ENCODE assay signal across 10 cellular contexts in genomic region chr1:160639652-160640051, GRCh38. TPM values are rescaled to one million over a fixed set of nuclear protein-coding genes. Genes with fewer than 3 reads are reported as not detected.
DNase-seq lines count a peak whose midpoint lies in the region; ATAC-seq, FAIRE-seq and TF ChIP-seq lines count a peak whose summit lies in the region.
"Had no signal": no experiment of that assay in that cellular context is flagged by ENCODE, and none has a peak within 500 bp of the region (broad histone marks: within the 10 kb centered on the region; RNA-seq: fewer than 3 reads in every experiment).

No MANE protein-coding gene starts in this region.

- no peak for TF ChIP-seq EP300 in HepG2 (IDR thresholded peaks at IDR 0.05; ENCODE audit: low read depth in 2 of 2, low read length in 2 of 2)
- no peak for TF ChIP-seq EP300 in HepG2 (CRISPR knock-in tag; IDR thresholded peaks at IDR 0.05; ENCODE audit: borderline replicate concordance)
- no peak for TF ChIP-seq EP300 in transverse colon (IDR thresholded peaks at IDR 0.05; ENCODE audit: low read depth)

- H3K4me1 ChIP-seq in right lobe of liver (peaks cover 0 to 21% (median 8%) of the 10 kb centered on the region in 4 donors), HepG2 (ENCODE audit: insufficient read depth, low read length) (peaks cover 28% of the 10 kb centered on the region), transverse colon (peaks cover 0 to 10% (median 2%) of the 10 kb centered on the region in 4 donors), foreskin keratinocyte (no peaks in the 10 kb centered on the region)
- H3K4me1 ChIP-seq in effector memory CD4-positive, alpha-beta T cell (ENCODE audit: control insufficient read depth, insufficient read depth, low read length, poor library complexity, severe bottlenecking), result peaks cover 85% of the 10 kb centered on the region
- H3K4me1 ChIP-seq: sigmoid colon had no signal

- H3K79me2 ChIP-seq in HepG2 (ENCODE audit: insufficient read depth, low read length) (no peaks in the 10 kb centered on the region), SU-DHL-6 (ENCODE audit: insufficient read depth, low read length) (peaks cover 59% of the 10 kb centered on the region)

- H3K27me3 ChIP-seq in right lobe of liver, result no peaks in the 10 kb centered on the region
- H3K27me3 ChIP-seq in HepG2 (ENCODE audit: control insufficient read depth in 1 of 2, insufficient read depth in 2 of 2, low read length in 2 of 2), result no peaks in the 10 kb centered on the region
- no peaks in the 10 kb centered on the region for H3K27me3 ChIP-seq in SU-DHL-6 (ENCODE audit: low read length)
- H3K27me3 ChIP-seq in effector memory CD4-positive, alpha-beta T cell (replicated peaks; ENCODE audit: control insufficient read depth, insufficient read depth, low read length, poor library complexity, severe bottlenecking), result no peaks in the 10 kb centered on the region
- no peaks in the 10 kb centered on the region for H3K27me3 ChIP-seq in transverse colon
- H3K27me3 ChIP-seq in foreskin keratinocyte, result peaks cover 5% of the 10 kb centered on the region
- H3K27me3 ChIP-seq: sigmoid colon had no signal

- H3K36me3 ChIP-seq in right lobe of liver, result no peaks in the 10 kb centered on the region
- H3K36me3 ChIP-seq in HepG2 (replicated peaks in 1 of 2; ENCODE audit: control insufficient read depth in 1 of 2, insufficient read depth in 2 of 2, low read length in 2 of 2), result no peaks in the 10 kb centered on the region
- 0 out of 2 replicates have a peak, but pooled peaks cover 4% of the 10 kb centered on the region for H3K36me3 ChIP-seq in SU-DHL-6 (ENCODE audit: low read length)
- H3K36me3 ChIP-seq in effector memory CD4-positive, alpha-beta T cell (ENCODE audit: control insufficient read depth, insufficient read depth, low read length), result peaks cover 26% of the 10 kb centered on the region
- no peaks in the 10 kb centered on the region for H3K36me3 ChIP-seq in transverse colon
- H3K36me3 ChIP-seq: sigmoid colon had no signal

- H3K9ac ChIP-seq in HepG2 (ENCODE audit: insufficient read depth, low read depth, low read length), result no peak overlapping the region
- H3K9ac ChIP-seq in SU-DHL-6 (ENCODE audit: low read length), result peak overlapping the region; percentile 9; the same call in 1 of the 2 replicates

- peak overlapping the region in 2 of 3 donors; percentile 6 to 38 for H3K27ac ChIP-seq in right lobe of liver
- H3K27ac ChIP-seq in HepG2 (ENCODE audit: extremely low read length, insufficient read depth, low read length), result no peak overlapping the region
- H3K27ac ChIP-seq in SU-DHL-6 (ENCODE audit: low read depth, low read length), result peak overlapping the region; percentile 56
- H3K27ac ChIP-seq in effector memory CD4-positive, alpha-beta T cell (ENCODE audit: insufficient read depth, low read length, poor library complexity, severe bottlenecking), result peak overlapping the region; percentile 89
- peak overlapping the region; percentile 5 to 54 (median 34) for H3K27ac ChIP-seq in transverse colon
- no peak overlapping the region for H3K27ac ChIP-seq in foreskin keratinocyte
- H3K27ac ChIP-seq in substantia nigra (ENCODE audit: low read depth, low read length, poor library complexity, severe bottlenecking), result no peak overlapping the region
- H3K27ac ChIP-seq: sigmoid colon had no signal

- H3K9me2 ChIP-seq in SU-DHL-6 (replicated peaks; ENCODE audit: insufficient read depth, low read length), result no peaks in the 10 kb centered on the region

- peak in 1 of 3 donors; percentile 60 for DNase-seq in right lobe of liver
- no peak for DNase-seq in HepG2 (ENCODE audit: low spot score)
- DNase-seq in effector memory CD4-positive, alpha-beta T cell, result no peak
- DNase-seq in transverse colon, result peak; percentile 37
- no peak for DNase-seq in foreskin keratinocyte
- no peak for DNase-seq in NCI-H774 (lab: John Stamatoyannopoulos, UW)
- DNase-seq in substantia nigra (lab: John Stamatoyannopoulos, UW), result no peak
- DNase-seq: NCI-H2227 treated with DMSO at 0.1 percent for 48 hours, sigmoid colon had no signal

- BruUV-seq in HepG2 (replicated peaks; lab: Mats Ljungman, UMichigan), result no TSS peak

- no peak overlapping the region for H3K4me3 ChIP-seq in right lobe of liver
- no peak overlapping the region for H3K4me3 ChIP-seq in HepG2 (replicated peaks in 1 of 3; ENCODE audit: insufficient read depth in 1 of 3, low read depth in 2 of 3, low read length in 3 of 3)
- no peak overlapping the region for H3K4me3 ChIP-seq in SU-DHL-6 (ENCODE audit: insufficient read depth, low read length, poor library complexity, severe bottlenecking)
- peak overlapping the region; percentile 41 for H3K4me3 ChIP-seq in effector memory CD4-positive, alpha-beta T cell (ENCODE audit: insufficient read depth, low read depth, low read length, poor library complexity, severe bottlenecking)
- no peak overlapping the region for H3K4me3 ChIP-seq in transverse colon
- H3K4me3 ChIP-seq: sigmoid colon had no signal

- H3K4me2 ChIP-seq in HepG2 (ENCODE audit: low read depth, low read length) (no peak overlapping the region), SU-DHL-6 (ENCODE audit: low read depth, low read length, poor library complexity, severe bottlenecking) (peak overlapping the region; percentile 70)

- POLR2A ChIA-PET in HepG2 (lab: Yijun Ruan, JAX), result no interaction called here

- H3K9me3 ChIP-seq in right lobe of liver (no peaks in the 10 kb centered on the region), HepG2 (ENCODE audit: low read length) (no peaks in the 10 kb centered on the region), SU-DHL-6 (ENCODE audit: insufficient read depth, low read length) (no peaks in the 10 kb centered on the region), transverse colon (no peaks in the 10 kb centered on the region)
- no peaks in the 10 kb centered on the region for H3K9me3 ChIP-seq in effector memory CD4-positive, alpha-beta T cell (ENCODE audit: control insufficient read depth, low read length)
- H3K9me3 ChIP-seq: sigmoid colon had no signal

- in situ Hi-C loops in HepG2 (cut with HindIII; ENCODE audit: extremely low pct_ligation_motif_present, low pct_unique_long_range_greater_than_20kb) (no loop called here), transverse colon (cut with MboI; ENCODE audit: low pct_ligation_motif_present in 1 of 4, low pct_unique_long_range_greater_than_20kb in 1 of 4, low sequenced_read_pairs in 3 of 4) (no loop called here)

- intact Hi-C loops in right lobe of liver (cut with DNase I) (no loop called here), HepG2 (cut with micrococcal nuclease; ENCODE audit: unreplicated experiment) (no loop called here), transverse colon (cut with DNase I; ENCODE audit: low total_unique reads) (no loop called here)

- H2AFZ ChIP-seq in HepG2 (ENCODE audit: low read length), result no peak overlapping the region
- H2AFZ ChIP-seq in SU-DHL-6 (ENCODE audit: low read depth, low read length, severe bottlenecking), result no peak overlapping the region

- WGBS in right lobe of liver (ENCODE audit: insufficient coverage, low coverage, low lambda C conversion rate, missing lambda C conversion rate), result 0% methylated on average over 3 of the region's 3 CpGs
- 3% methylated on average over 3 of the region's 3 CpGs for WGBS in HepG2 (ENCODE audit: low lambda C conversion rate)
- WGBS in transverse colon (ENCODE audit: low coverage in 1 of 2), 2 donors, result 30 to 41% methylated on average over 3 of the region's 3 CpGs

- TF ChIP-seq CTCF in right lobe of liver (IDR thresholded peaks at IDR 0.05) (no peak), HepG2 (CRISPR knock-in tag; IDR thresholded peaks at IDR 0.05) (no peak), SU-DHL-6 (IDR thresholded peaks at IDR 0.05; ENCODE audit: insufficient read depth, low read length, poor library complexity, severe bottlenecking) (no peak), transverse colon (IDR thresholded peaks at IDR 0.05) (no peak), foreskin keratinocyte (conservative IDR thresholded peaks at IDR 0.05) (no peak)

- no peak for FAIRE-seq in HepG2 (lab: Jason Lieb, UNC)

- no peak for TF ChIP-seq RAD21 in HepG2 (CRISPR knock-in tag; IDR thresholded peaks at IDR 0.05)

- TF ChIP-seq POLR2A in right lobe of liver (IDR thresholded peaks at IDR 0.05) (no peak), HepG2 (IDR thresholded peaks at IDR 0.05; ENCODE audit: insufficient read depth in 1 of 2, low read depth in 2 of 2, low read length in 2 of 2) (no peak), transverse colon (IDR thresholded peaks at IDR 0.05) (no peak)

- H3F3A ChIP-seq in SU-DHL-6 (ENCODE audit: insufficient read depth), result peaks cover 11% of the 10 kb centered on the region

- no peaks in the 10 kb centered on the region for H4K20me1 ChIP-seq in HepG2 (ENCODE audit: insufficient read depth, low read length)
- no peaks in the 10 kb centered on the region for H4K20me1 ChIP-seq in SU-DHL-6 (ENCODE audit: low read depth, low read length)

- CTCF ChIA-PET in HepG2 (lab: Yijun Ruan, JAX; ENCODE audit: low intra/inter-chr PET ratio, low total read pairs), result no interaction called here

- ATAC-seq in right lobe of liver, result peak; percentile 60 to 75 (median 68)
- no peak for ATAC-seq in HepG2
- ATAC-seq in foreskin keratinocyte, result no peak

RNA-seq across cellular contexts. Expression of gene SLAMF1, which starts 7.2 kb away (rescaled TPM):
- under 1 TPM; 0.20 to 0.42 (median 0.28) TPM for total RNA-seq in right lobe of liver
- total RNA-seq in HepG2 (2016; rRNA removed; fragmentation: Illumina TruSeq; extraction: Trizol), result not detected in 2 replicates
- not detected in 2 replicates for total RNA-seq in HepG2 (2016; cell fraction: cytosol; rRNA removed; fragmentation: Illumina TruSeq; extraction: Trizol; ENCODE audit: low read depth)
- total RNA-seq in HepG2 (2016; cell fraction: insoluble cytoplasmic fraction; rRNA removed; fragmentation: Illumina TruSeq; extraction: Trizol), result not detected in 2 replicates
- not detected in 2 replicates for total RNA-seq in HepG2 (2016; cell fraction: membrane; rRNA removed; fragmentation: Illumina TruSeq; extraction: Trizol)
- total RNA-seq in HepG2 (2016; cell fraction: nucleus; rRNA removed; fragmentation: Illumina TruSeq; extraction: Trizol), result not detected in 2 replicates
- polyA plus RNA-seq in HepG2 (2011; rRNA removed), result not detected in 2 replicates
- not detected in 2 replicates for polyA plus RNA-seq in HepG2 (2011; cell fraction: cytosol; rRNA removed)
- polyA plus RNA-seq in HepG2 (2011; cell fraction: nucleus; rRNA removed), result 0.11 and 0.21 TPM in 2 replicates
- not detected in 2 replicates for polyA plus RNA-seq in HepG2 (2012)
- not detected in 2 replicates for polyA plus RNA-seq in HepG2 (2016; cell fraction: cytosol; fragmentation: Illumina TruSeq; extraction: Trizol; ENCODE audit: low read depth)
- polyA plus RNA-seq in HepG2 (2016; cell fraction: insoluble cytoplasmic fraction; fragmentation: Illumina TruSeq; extraction: Trizol; ENCODE audit: low read depth), result not detected in 2 replicates
- polyA plus RNA-seq in HepG2 (2016; cell fraction: membrane; fragmentation: Illumina TruSeq; extraction: Trizol; ENCODE audit: low read depth), result not detected in 2 replicates
- not detected in 2 replicates for polyA plus RNA-seq in HepG2 (2016; cell fraction: nucleus; fragmentation: Illumina TruSeq; extraction: Trizol; ENCODE audit: insufficient read depth, low read depth)
- not detected in 2 replicates for polyA minus RNA-seq in HepG2 (2011; rRNA and poly(A)+ RNA removed; ENCODE audit: low replicate concordance)
- not detected in 2 replicates for polyA minus RNA-seq in HepG2 (2011; cell fraction: cytosol; rRNA and poly(A)+ RNA removed)
- not detected in 2 replicates for polyA minus RNA-seq in HepG2 (2011; cell fraction: nucleus; rRNA and poly(A)+ RNA removed)
- 1 to 10 TPM in 3 of 4 donors, not detected in 1; 1.1 to 3.3 (median 3.2) TPM for total RNA-seq in transverse colon
- not detected in 2 replicates for total RNA-seq in foreskin keratinocyte
- polyA plus RNA-seq in foreskin keratinocyte, result not detected in 2 replicates

Comparison
In these comparisons a context has a peak if more than half of its experiments do, and no peak if none do; other contexts are left out.
1. ATAC-seq: peak in right lobe of liver (4 of 4); none in HepG2 (single experiment) and foreskin keratinocyte (single experiment).
2. H3K27ac ChIP-seq: peak in right lobe of liver (2 of 3), SU-DHL-6 (single experiment), effector memory CD4-positive, alpha-beta T cell (single experiment) and transverse colon (4 of 4); none in HepG2 (single experiment), foreskin keratinocyte (single experiment) and substantia nigra (single experiment).